ENCODE assay signal across 8 cellular contexts in the genomic region with DNA sequence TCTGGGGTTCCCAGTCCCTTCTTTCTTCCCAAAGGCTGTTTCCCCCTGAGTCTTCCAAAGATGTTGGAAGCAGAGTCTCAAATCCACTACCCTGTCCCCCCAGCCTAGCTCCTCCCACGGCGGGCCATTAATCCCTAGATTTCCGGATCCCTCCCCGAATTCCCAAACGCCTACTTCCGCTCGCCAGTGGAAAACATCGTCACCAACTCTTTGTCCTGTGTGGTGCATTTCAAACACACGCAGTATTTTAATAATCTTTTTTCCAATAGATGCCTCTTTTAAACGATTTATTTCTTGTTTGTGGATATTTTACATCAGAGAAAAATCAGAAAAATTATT. TPM values are rescaled to one million over a fixed set of nuclear protein-coding genes. Genes with fewer than 3 reads are reported as not detected.
DNase-seq lines count a peak whose midpoint lies in the region; ATAC-seq, FAIRE-seq and TF ChIP-seq lines count a peak whose summit lies in the region.

No MANE protein-coding gene starts in this region.

- intact Hi-C loops in A673 (cut with micrococcal nuclease; ENCODE audit: unreplicated experiment), result no loop called here
- intact Hi-C loops in GM12878 (cut with micrococcal nuclease; ENCODE audit: unreplicated experiment), result loop anchor here (5.0 kb wide), 1 partner anchor 171 kb away; no protein-coding TSS in a partner anchor
- intact Hi-C loops in prostate gland (cut with DNase I), result loop anchor here (5.0 kb wide), 1 partner anchor 56 kb away; the partner anchor contains the start of genes MAN2B1 and WDR83

- no peak for TF ChIP-seq RAD21 in GM12878 (IDR thresholded peaks at IDR 0.05; ENCODE audit: insufficient read depth, low read depth, low read length)

- H3K4me3 ChIP-seq in A673 (ENCODE audit: low read depth, low read length, poor library complexity, severe bottlenecking) (peak overlapping the region; percentile 93), GM12865 (ENCODE audit: low read depth, low read length) (peak overlapping the region; percentile 72), GM12878 (peak overlapping the region; percentile 96), prostate gland (peak overlapping the region; percentile 80 to 91)

- no peak for TF ChIP-seq POLR2A in GM12878 (IDR thresholded peaks at IDR 0.05; ENCODE audit: low read depth, low read length)
- no peak for TF ChIP-seq POLR2A in prostate gland (IDR thresholded peaks at IDR 0.05)

- H3K9ac ChIP-seq in GM12878 (ENCODE audit: control insufficient read depth, insufficient read depth, low read length), result peak overlapping the region; percentile 91

- H4K20me1 ChIP-seq in GM12878 (ENCODE audit: control insufficient read depth, insufficient read depth), result 0 out of 2 replicates have a peak, but pooled peaks cover 3% of the 10 kb centered on the region

- RAD21 ChIA-PET in GM12878 (lab: Charles Lee; ENCODE audit: unreplicated experiment), result interaction anchor here (0.9 to 1.5 kb wide), 2 partner anchors 55 to 61 kb away, joined by 3 to 5 read pairs; partner anchors contain the start of genes MAN2B1 and WDR83

- FAIRE-seq in GM12878 (lab: Jason Lieb, UNC), result no peak

- in situ Hi-C loops in GM12878 (cut with MboI), result no loop called here

- H3K79me2 ChIP-seq in GM12878 (ENCODE audit: control insufficient read depth, insufficient read depth, low read length), result peaks cover 56% of the 10 kb centered on the region

- CTCF ChIA-PET in A673 (lab: Charles Lee) (interaction anchor here (0.5 to 1.4 kb wide), 2 partner anchors 185 to 484 kb away, joined by 4 read pairs; no protein-coding TSS in a partner anchor), GM12878 (lab: Yijun Ruan, JAX) (interaction anchor here (0.9 to 1.6 kb wide), 5 partner anchors 12 to 66 kb away, joined by 3 to 10 read pairs (median 4); a partner anchor contains a TSS)

- H2AFZ ChIP-seq in GM12878 (ENCODE audit: control insufficient read depth, low read depth, low read length), result peak overlapping the region; percentile 87; the same call in 1 of the 2 replicates

- H3K4me1 ChIP-seq in A673 (ENCODE audit: insufficient read depth, low read length, poor library complexity, severe bottlenecking) (no peaks in the 10 kb centered on the region), GM12878 (ENCODE audit: control insufficient read depth, insufficient read depth, low read length) (peaks cover 13% of the 10 kb centered on the region; the same call in 1 of the 2 replicates), prostate gland (replicated peaks) (no peaks in the 10 kb centered on the region)

- H3K4me2 ChIP-seq in GM12878 (ENCODE audit: control insufficient read depth, insufficient read depth), result peak overlapping the region; percentile 56; the same call in 1 of the 2 replicates

- H3K27ac ChIP-seq in A673 (ENCODE audit: low read depth, low read length, poor library complexity, severe bottlenecking) (peak overlapping the region; percentile 94), GM12878 (ENCODE audit: control insufficient read depth, insufficient read depth) (peak overlapping the region; percentile 95), prostate gland (peak overlapping the region; percentile 96 to 98)

- no peak for ATAC-seq in GM12878
- ATAC-seq in GM21717 (IDR thresholded peaks at IDR 0.05; ENCODE audit: unreplicated experiment), result no peak

- TF ChIP-seq CTCF in A673 (conservative IDR thresholded peaks at IDR 0.05; ENCODE audit: low read depth, low read length), result no peak
- TF ChIP-seq CTCF in GM12865 (IDR thresholded peaks at IDR 0.05; ENCODE audit: insufficient read depth, low read depth, low read length, missing control alignments), result no peak
- TF ChIP-seq CTCF in GM12878 (IDR thresholded peaks at IDR 0.05 in 2 of 3, conservative IDR thresholded peaks at IDR 0.05 in 1 of 3; ENCODE audit: control insufficient read depth in 2 of 3, extremely low read depth in 1 of 3, insufficient read depth in 1 of 3, low read depth in 3 of 3, low read length in 3 of 3), result no peak
- no peak for TF ChIP-seq CTCF in prostate gland (IDR thresholded peaks at IDR 0.05)

- SMC1A ChIA-PET in GM12878 (lab: Charles Lee; ENCODE audit: uncharacterized antibody, unreplicated experiment), result interaction anchor here (0.9 to 1.9 kb wide), 5 partner anchors 9 to 58 kb away, joined by 3 to 8 read pairs (median 4); partner anchors contain the start of genes MAN2B1 and WDR83

- H3K9me3 ChIP-seq in A673 (ENCODE audit: low read depth, low read length, poor library complexity, severe bottlenecking), result no peaks in the 10 kb centered on the region
- no peaks in the 10 kb centered on the region for H3K9me3 ChIP-seq in GM12878 (replicated peaks; ENCODE audit: control insufficient read depth, insufficient read depth, low read length)
- no peaks in the 10 kb centered on the region for H3K9me3 ChIP-seq in prostate gland

- WGBS in GM12878 (ENCODE audit: insufficient coverage, insufficient replicate concordance, low lambda C conversion rate, missing lambda C conversion rate), result under 1% methylated on average over 10 of the region's 10 CpGs
- 1% methylated on average over 10 of the region's 10 CpGs for WGBS in prostate gland

- H3K27me3 ChIP-seq in A673 (replicated peaks; ENCODE audit: insufficient read depth, low read depth, low read length, poor library complexity) (no peaks in the 10 kb centered on the region), GM12878 (replicated peaks in 1 of 2; ENCODE audit: control insufficient read depth in 2 of 2, insufficient read depth in 2 of 2, low read length in 1 of 2) (no peaks in the 10 kb centered on the region), prostate gland (replicated peaks; ENCODE audit: insufficient read depth) (no peaks in the 10 kb centered on the region)

- BruUV-seq in A673 (replicated peaks; lab: Mats Ljungman, UMichigan), result no TSS peak
- BruUV-seq in GM12878 (replicated peaks; lab: Mats Ljungman, UMichigan), result no TSS peak

- peaks cover 29% of the 10 kb centered on the region for H3K36me3 ChIP-seq in A673 (ENCODE audit: insufficient read depth, low read length, poor library complexity, severe bottlenecking)
- H3K36me3 ChIP-seq in GM12878 (ENCODE audit: control insufficient read depth in 2 of 2, insufficient read depth in 2 of 2, low read length in 1 of 2), result peaks cover 3 to 9% of the 10 kb centered on the region in 2 experiments; a peak in 2 of 4 replicates
- no peaks in the 10 kb centered on the region for H3K36me3 ChIP-seq in prostate gland

- TF ChIP-seq EP300 in GM12878 (IDR thresholded peaks at IDR 0.05; ENCODE audit: borderline replicate concordance in 1 of 2, control insufficient read depth in 1 of 2, low read depth in 2 of 2, low read length in 2 of 2), result no peak

- POLR2A ChIA-PET in A673 (lab: Charles Lee; ENCODE audit: low non-redundant PET), result no interaction called here
- POLR2A ChIA-PET in GM12878 (lab: Charles Lee), result interaction anchor here (0.6 to 1.5 kb wide), 9 partner anchors 12 to 182 kb away, joined by 3 to 7 read pairs (median 3); partner anchors contain the start of genes DHPS, MAN2B1 and WDR83

- peak; percentile 86 for DNase-seq in A673 (ENCODE audit: low spot score)
- no peak for DNase-seq in GM12865 (ENCODE audit: low read depth)
- peak; percentile 68 for DNase-seq in NCI-H510A treated with DMSO at 0.1 percent for 48 hours (lab: John Stamatoyannopoulos, UW)
- no peak for DNase-seq in GM12878 (ENCODE audit: low read depth, low spot score)
- DNase-seq in hippocampal formation (lab: John Stamatoyannopoulos, UW), result peak; percentile 28 to 34
- peak; percentile 73 for DNase-seq in prostate gland (ENCODE audit: low spot score)
- no peak for DNase-seq in GM19238 (ENCODE audit: insufficient read length, low spot score)

RNA-seq across cellular contexts. Expression of gene ZNF791, which starts 0.6 kb away (rescaled TPM):
- total RNA-seq in A673 (2021) (22.9 and 26.0 TPM in 2 replicates), GM12878 (2014; rRNA removed) (10.0 and 12.5 TPM in 2 replicates), GM12878 (2014; rRNA removed; fragmentation: Illumina TruSeq; extraction: Trizol) (18.6 and 19.2 TPM in 2 replicates), GM12878 (2021) (12.1 and 15.1 TPM in 2 replicates), prostate gland (10 to 100 TPM; 18.3 to 20.4 TPM)
- total RNA-seq in GM12878 (2013; cell fraction: nucleolus; rRNA removed), result 53.0 and 54.5 TPM in 2 replicates
- polyA plus RNA-seq in GM12878 (2011; ENCODE audit: low read depth), result 7.0 TPM
- polyA plus RNA-seq in GM12878 (2011; rRNA removed) (24.0 and 35.6 TPM in 2 replicates), GM12878 (2014; fragmentation: Illumina TruSeq; extraction: Trizol) (15.9 and 18.4 TPM in 2 replicates), GM12878 (2014; fragmentation: Nextera tagmentation; extraction: Ambion mirVana) (1 to 10 TPM; 7.5 to 9.2 TPM), GM12878 (2014; rRNA removed) (8.3 and 8.8 TPM in 2 replicates), GM12878 (2016; fragmentation: Nextera tagmentation; extraction: Ambion mirVana) (10 to 100 TPM; 11.0 to 11.1 TPM)
- 12.6 and 13.4 TPM in 2 replicates for polyA plus RNA-seq in GM12878 (2011; cell fraction: cytosol; rRNA removed)
- polyA plus RNA-seq in GM12878 (2011; cell fraction: nucleus; rRNA removed), result 9.6 and 10.6 TPM in 2 replicates
- polyA plus RNA-seq in GM12878 (2012), result 11.0 and 11.8 TPM in 2 replicates
- polyA minus RNA-seq in GM12878 (2011; rRNA and poly(A)+ RNA removed), result 19.1 and 26.3 TPM in 2 replicates
- 19.8 and 23.3 TPM in 2 replicates for polyA minus RNA-seq in GM12878 (2011; cell fraction: cytosol; rRNA and poly(A)+ RNA removed)
- 8.2 and 19.2 TPM in 2 replicates for polyA minus RNA-seq in GM12878 (2011; cell fraction: nucleus; rRNA and poly(A)+ RNA removed)

RNA-seq across cellular contexts. Expression of gene ZNF490, which starts 0.7 kb away (rescaled TPM):
- total RNA-seq in A673 (2021), result 7.7 and 9.5 TPM in 2 replicates
- total RNA-seq in GM12878 (2013; cell fraction: nucleolus; rRNA removed), result 19.8 and 20.0 TPM in 2 replicates
- total RNA-seq in GM12878 (2014; rRNA removed), result 7.7 and 7.9 TPM in 2 replicates
- 7.2 TPM in 2 replicates for total RNA-seq in GM12878 (2014; rRNA removed; fragmentation: Illumina TruSeq; extraction: Trizol)
- 8.4 TPM in 2 replicates for total RNA-seq in GM12878 (2021)
- polyA plus RNA-seq in GM12878 (2011; ENCODE audit: low read depth), result 1.5 TPM
- polyA plus RNA-seq in GM12878 (2011; rRNA removed), result 7.0 and 7.2 TPM in 2 replicates
- 3.7 and 6.0 TPM in 2 replicates for polyA plus RNA-seq in GM12878 (2011; cell fraction: cytosol; rRNA removed)
- 2.8 and 4.3 TPM in 2 replicates for polyA plus RNA-seq in GM12878 (2011; cell fraction: nucleus; rRNA removed)
- 3.1 and 3.5 TPM in 2 replicates for polyA plus RNA-seq in GM12878 (2012)
- 3.2 and 5.0 TPM in 2 replicates for polyA plus RNA-seq in GM12878 (2014; fragmentation: Illumina TruSeq; extraction: Trizol)
- polyA plus RNA-seq in GM12878 (2014; fragmentation: Nextera tagmentation; extraction: Ambion mirVana), result 1 to 10 TPM in 1 of 2 experiments, under 1 TPM in 1; 0.57 to 1.4 TPM
- polyA plus RNA-seq in GM12878 (2014; rRNA removed), result 2.6 and 3.2 TPM in 2 replicates
- polyA plus RNA-seq in GM12878 (2016; fragmentation: Nextera tagmentation; extraction: Ambion mirVana), result 1 to 10 TPM; 2.7 to 2.8 TPM
- 14.4 and 15.1 TPM in 2 replicates for polyA minus RNA-seq in GM12878 (2011; rRNA and poly(A)+ RNA removed)
- polyA minus RNA-seq in GM12878 (2011; cell fraction: cytosol; rRNA and poly(A)+ RNA removed), result 3.3 and 7.4 TPM in 2 replicates
- polyA minus RNA-seq in GM12878 (2011; cell fraction: nucleus; rRNA and poly(A)+ RNA removed), result 18.5 and 38.8 TPM in 2 replicates
- total RNA-seq in prostate gland, result 1 to 10 TPM; 7.2 to 8.9 TPM

RNA-seq across cellular contexts. Expression of gene MAN2B1, which starts 55.2 kb away (rescaled TPM):
- total RNA-seq in A673 (2021) (64.4 and 67.1 TPM in 2 replicates), GM12878 (2014; rRNA removed) (132 and 149 TPM in 2 replicates), GM12878 (2014; rRNA removed; fragmentation: Illumina TruSeq; extraction: Trizol) (58.4 and 63.5 TPM in 2 replicates), GM12878 (2021) (209 and 224 TPM in 2 replicates), prostate gland (10 to 100 TPM; 60.2 to 91.9 TPM)
- total RNA-seq in GM12878 (2013; cell fraction: nucleolus; rRNA removed), result 162 and 181 TPM in 2 replicates
- polyA plus RNA-seq in GM12878 (2011; ENCODE audit: low read depth), result 89.4 TPM
- polyA plus RNA-seq in GM12878 (2011; rRNA removed) (18.2 and 48.7 TPM in 2 replicates), GM12878 (2014; fragmentation: Illumina TruSeq; extraction: Trizol) (29.5 and 60.4 TPM in 2 replicates), GM12878 (2014; fragmentation: Nextera tagmentation; extraction: Ambion mirVana) (10 to 100 TPM in 1 of 2 experiments, 1 to 10 TPM in 1; 7.6 to 33.6 TPM), GM12878 (2014; rRNA removed) (99.2 and 104 TPM in 2 replicates), GM12878 (2016; fragmentation: Nextera tagmentation; extraction: Ambion mirVana) (100 to 1,000 TPM; 118 to 133 TPM)
- polyA plus RNA-seq in GM12878 (2011; cell fraction: cytosol; rRNA removed), result 68.0 and 71.7 TPM in 2 replicates
- polyA plus RNA-seq in GM12878 (2011; cell fraction: nucleus; rRNA removed), result 211 and 224 TPM in 2 replicates
- 170 and 173 TPM in 2 replicates for polyA plus RNA-seq in GM12878 (2012)
- 42.5 and 75.7 TPM in 2 replicates for polyA minus RNA-seq in GM12878 (2011; rRNA and poly(A)+ RNA removed)
- polyA minus RNA-seq in GM12878 (2011; cell fraction: cytosol; rRNA and poly(A)+ RNA removed), result 38.0 and 58.0 TPM in 2 replicates
- polyA minus RNA-seq in GM12878 (2011; cell fraction: nucleus; rRNA and poly(A)+ RNA removed), result 61.4 and 110 TPM in 2 replicates

RNA-seq across cellular contexts. Expression of gene WDR83, which starts 55.3 kb away (rescaled TPM):
- total RNA-seq in A673 (2021) (19.4 and 24.5 TPM in 2 replicates), GM12878 (2014; rRNA removed) (12.2 and 14.0 TPM in 2 replicates), GM12878 (2014; rRNA removed; fragmentation: Illumina TruSeq; extraction: Trizol) (6.7 and 9.1 TPM in 2 replicates), GM12878 (2021) (16.0 TPM in 2 replicates), prostate gland (10 to 100 TPM; 14.9 to 16.2 TPM)
- total RNA-seq in GM12878 (2013; cell fraction: nucleolus; rRNA removed), result 7.7 and 7.8 TPM in 2 replicates
- 4.2 TPM for polyA plus RNA-seq in GM12878 (2011; ENCODE audit: low read depth)
- polyA plus RNA-seq in GM12878 (2011; rRNA removed) (5.4 and 7.6 TPM in 2 replicates), GM12878 (2014; fragmentation: Illumina TruSeq; extraction: Trizol) (2.2 and 4.5 TPM in 2 replicates), GM12878 (2014; fragmentation: Nextera tagmentation; extraction: Ambion mirVana) (1 to 10 TPM in 1 of 2 experiments, under 1 TPM in 1; 0.58 to 2.3 TPM), GM12878 (2014; rRNA removed) (12.6 and 16.5 TPM in 2 replicates), GM12878 (2016; fragmentation: Nextera tagmentation; extraction: Ambion mirVana) (10 to 100 TPM; 15.0 to 17.7 TPM)
- 14.3 and 18.0 TPM in 2 replicates for polyA plus RNA-seq in GM12878 (2011; cell fraction: cytosol; rRNA removed)
- 13.0 and 16.6 TPM in 2 replicates for polyA plus RNA-seq in GM12878 (2011; cell fraction: nucleus; rRNA removed)
- polyA plus RNA-seq in GM12878 (2012), result 10.8 and 11.9 TPM in 2 replicates
- 6.4 and 14.4 TPM in 2 replicates for polyA minus RNA-seq in GM12878 (2011; rRNA and poly(A)+ RNA removed)
- polyA minus RNA-seq in GM12878 (2011; cell fraction: cytosol; rRNA and poly(A)+ RNA removed), result 4.8 TPM in 2 replicates
- polyA minus RNA-seq in GM12878 (2011; cell fraction: nucleus; rRNA and poly(A)+ RNA removed), result 7.0 and 9.9 TPM in 2 replicates

Comparison
In these comparisons a context has a peak if more than half of its experiments do, and no peak if none do; other contexts are left out.
1. DNase-seq: peak in A673 (single experiment), NCI-H510A treated with DMSO at 0.1 percent for 48 hours (single experiment), hippocampal formation (2 of 2) and prostate gland (single experiment); none in GM12865 (single experiment), GM12878 (single experiment) and GM19238 (single experiment).
2. Peak in every context shown above with its lines, with median percentiles within 50 percentile points of each other: H3K27ac ChIP-seq and H3K4me3 ChIP-seq.